22 cellular contexts compared by ENCODE assay signal in the genomic region with DNA sequence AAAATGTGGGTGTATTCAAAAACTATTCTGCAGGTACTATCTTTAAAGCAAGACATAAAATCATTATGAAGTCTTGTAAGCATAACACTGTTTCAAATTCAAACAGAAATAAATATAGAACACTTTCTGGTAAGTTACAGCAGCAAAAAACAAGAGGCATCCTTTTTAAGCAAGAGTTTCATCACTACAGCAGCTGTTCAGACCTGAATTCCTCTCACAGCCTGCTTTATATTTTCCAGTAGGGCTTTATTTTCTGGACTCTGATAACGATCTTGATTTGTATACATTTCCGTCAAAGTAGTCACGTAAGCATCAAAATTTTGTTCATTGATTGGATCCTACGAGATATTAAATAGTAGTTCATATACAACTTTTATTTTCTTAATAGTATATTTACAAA. TPM values are rescaled to one million over a fixed set of nuclear protein-coding genes. Genes with fewer than 3 reads are reported as not detected.
DNase-seq lines count a peak whose midpoint lies in the region; ATAC-seq and TF ChIP-seq lines count a peak whose summit lies in the region.
"Had no signal": no experiment of that assay in that cellular context is flagged by ENCODE, and none has a peak within 500 bp of the region (broad histone marks: within the 10 kb centered on the region; RNA-seq: fewer than 3 reads in every experiment).

No MANE protein-coding gene starts in this region.

- H3K27me3 Mint-ChIP-seq in mesothelial cell of epicardium (ENCODE audit: low read depth): peaks cover 2% of the 10 kb centered on the region
- H3K27me3 Mint-ChIP-seq in activated naive CD8-positive, alpha-beta T cell treated with anti-CD3 and anti-CD28 coated beads, Interleukin-2, amount 50 U/mL, for 24 hours: peaks cover 2% of the 10 kb centered on the region

- no peaks in the 10 kb centered on the region for H3K36me3 ChIP-seq in SK-N-MC (ENCODE audit: insufficient read depth, low read length)
- H3K36me3 ChIP-seq: left ventricle myocardium inferior, spleen, thyroid gland had no signal

- no peaks in the 10 kb centered on the region for H3K9me3 Mint-ChIP-seq in mesothelial cell of epicardium
- no peaks in the 10 kb centered on the region for H3K9me3 Mint-ChIP-seq in activated naive CD8-positive, alpha-beta T cell treated with anti-CD3 and anti-CD28 coated beads, Interleukin-2, amount 50 U/mL, for 24 hours
- H3K9me3 Mint-ChIP-seq: CD4-positive, alpha-beta memory T cell had no signal

- peaks cover 5% of the 10 kb centered on the region; the same call in 1 of the 2 replicates for H3K9me3 ChIP-seq in SK-N-MC (ENCODE audit: low read depth, low read length)
- H3K9me3 ChIP-seq: left ventricle myocardium inferior, spleen, thyroid gland had no signal

- no peak overlapping the region for H3K4me3 Mint-ChIP-seq in mesothelial cell of epicardium
- no peak overlapping the region for H3K4me3 Mint-ChIP-seq in activated naive CD8-positive, alpha-beta T cell treated with anti-CD3 and anti-CD28 coated beads, Interleukin-2, amount 50 U/mL, for 24 hours
- H3K4me3 Mint-ChIP-seq: CD4-positive, alpha-beta memory T cell had no signal

- no peak for TF ChIP-seq CTCF in mesothelial cell of epicardium (IDR thresholded peaks at IDR 0.05; ENCODE audit: unreplicated experiment)

- H3K4me3 ChIP-seq in SK-N-MC: peak overlapping the region; percentile 66
- H3K4me3 ChIP-seq: left ventricle myocardium inferior, spleen, thyroid gland had no signal

- peak overlapping the region; percentile 42 for H3K9ac ChIP-seq in SK-N-MC (ENCODE audit: insufficient read length)

- ATAC-seq in HG03520 (IDR thresholded peaks at IDR 0.05; ENCODE audit: unreplicated experiment): no peak
- no peak for ATAC-seq in activated naive CD8-positive, alpha-beta T cell treated with anti-CD3 and anti-CD28 coated beads, Interleukin-2, amount 50 U/mL, for 24 hours

- H3K36me3 Mint-ChIP-seq in mesothelial cell of epicardium: no peaks in the 10 kb centered on the region
- H3K36me3 Mint-ChIP-seq in activated naive CD8-positive, alpha-beta T cell treated with anti-CD3 and anti-CD28 coated beads, Interleukin-2, amount 50 U/mL, for 24 hours (ENCODE audit: low read depth): no peaks in the 10 kb centered on the region
- H3K36me3 Mint-ChIP-seq: CD4-positive, alpha-beta memory T cell had no signal

- peaks cover 52% of the 10 kb centered on the region for H3K4me1 Mint-ChIP-seq in mesothelial cell of epicardium
- H3K4me1 Mint-ChIP-seq in activated naive CD8-positive, alpha-beta T cell treated with anti-CD3 and anti-CD28 coated beads, Interleukin-2, amount 50 U/mL, for 24 hours: no peaks in the 10 kb centered on the region

- peak; percentile 41 for DNase-seq in DMS 273 (lab: John Stamatoyannopoulos, UW; ENCODE audit: unreplicated experiment)
- DNase-seq in DMS 273 treated with DMSO at 0.1 percent for 48 hours (lab: John Stamatoyannopoulos, UW): no peak
- DNase-seq in SK-N-MC (ENCODE audit: low read depth, low spot score): no peak
- DNase-seq in mesothelial cell of epicardium (ENCODE audit: low spot score in 2 of 2, unreplicated experiment in 2 of 2): no peak
- no peak for DNase-seq in COR-L47 (lab: John Stamatoyannopoulos, UW)
- DNase-seq in activated naive CD8-positive, alpha-beta T cell treated with anti-CD3 and anti-CD28 coated beads, Interleukin-2, amount 50 U/mL, for 24 hours: no peak
- DNase-seq in T-helper 9 cell: no peak
- DNase-seq: activated CD4-positive, alpha-beta T cell treated with anti-CD3 and anti-CD28 coated beads for 4 hours; activated CD8-positive, alpha-beta memory T cell treated with anti-CD3 and anti-CD28 coated beads, Interleukin-2, amount 50 U/mL, for 48 hours; activated naive CD4-positive, alpha-beta T cell; CD4-positive, alpha-beta memory T cell; GDM1; left ventricle myocardium inferior; NCI-H1092; NCI-H2081 treated with DMSO at 0.1 percent for 48 hours; NCI-H524; SIG-M5; T1000 had no signal

- H3K27ac ChIP-seq in SK-N-MC: peak overlapping the region; percentile 83
- H3K27ac ChIP-seq: 22Rv1, left ventricle myocardium inferior, spleen, thyroid gland had no signal

- peak overlapping the region; percentile 79 for H3K27ac Mint-ChIP-seq in mesothelial cell of epicardium
- no peak overlapping the region for H3K27ac Mint-ChIP-seq in activated naive CD8-positive, alpha-beta T cell treated with anti-CD3 and anti-CD28 coated beads, Interleukin-2, amount 50 U/mL, for 24 hours
- H3K27ac Mint-ChIP-seq: CD4-positive, alpha-beta memory T cell had no signal

RNA-seq across cellular contexts. Expression of a gene that starts 47.4 kb away (rescaled TPM):
- 274 to 292 TPM (median 277 TPM) in 3 replicates for total RNA-seq in mesothelial cell of epicardium
- total RNA-seq: CD4-positive, alpha-beta memory T cell had no signal
